8 cellular contexts compared by ENCODE assay signal in the genomic region with DNA sequence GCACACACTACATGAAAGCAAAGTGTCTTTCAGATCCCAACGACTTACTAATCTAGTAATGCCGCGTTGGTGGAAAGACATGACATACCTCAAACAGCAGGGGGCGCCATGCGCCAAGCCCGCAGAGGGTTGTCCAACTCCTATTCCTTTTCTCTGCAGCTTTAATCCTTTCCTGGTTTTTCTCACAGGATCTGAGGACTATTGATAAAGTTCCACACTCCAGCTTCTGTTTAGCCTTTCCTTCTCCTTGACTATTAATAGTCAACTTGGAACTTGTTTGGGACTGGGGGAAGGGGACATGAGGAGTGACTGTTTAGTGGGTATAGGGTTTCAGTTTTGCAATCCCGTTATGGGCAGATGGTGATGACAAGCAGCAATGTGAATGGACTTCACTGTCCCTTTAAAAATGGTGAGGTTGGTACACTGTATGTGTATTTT.
A peak's percentile ranks its signal among the peaks of the same experiment; 100 is the strongest.
DNase-seq lines count a peak whose midpoint lies in the region; ATAC-seq and TF ChIP-seq lines count a peak whose summit lies in the region.

No MANE protein-coding gene starts in this region.

- TF ChIP-seq CTCF in GM12865 (IDR thresholded peaks at IDR 0.05; ENCODE audit: insufficient read depth, low read depth, low read length, missing control alignments) (peak; percentile 82), WERI-Rb-1 (IDR thresholded peaks at IDR 0.05; ENCODE audit: low read depth, low read length) (peak; percentile 94), cardiac fibroblast (IDR thresholded peaks at IDR 0.05; ENCODE audit: low read depth, low read length) (peak; percentile 94)

- H3K4me3 ChIP-seq in GM12865 (ENCODE audit: low read depth, low read length) (no peak overlapping the region), WERI-Rb-1 (ENCODE audit: low read depth, low read length) (no peak overlapping the region), cardiac fibroblast (replicated peaks in 1 of 2; ENCODE audit: low read depth in 2 of 2, low read length in 2 of 2) (no peak overlapping the region)

- peaks cover 26% of the 10 kb centered on the region for H3K36me3 ChIP-seq in WERI-Rb-1

- H3K27me3 ChIP-seq in WERI-Rb-1 (ENCODE audit: insufficient read depth, low read depth, severe bottlenecking) = no peaks in the 10 kb centered on the region

- ATAC-seq in HG03064 (IDR thresholded peaks at IDR 0.05; ENCODE audit: low read depth, unreplicated experiment) (peak; percentile 66), HG03460 (IDR thresholded peaks at IDR 0.05; ENCODE audit: unreplicated experiment) (no peak)

- no peaks in the 10 kb centered on the region for H3K9me3 ChIP-seq in WERI-Rb-1 (ENCODE audit: severe bottlenecking)

- DNase-seq in GM12865 (ENCODE audit: low read depth) (peak; percentile 78), NCI-H2171 treated with DMSO at 0.1 percent for 48 hours (lab: John Stamatoyannopoulos, UW) (peak; percentile 88), WERI-Rb-1 (peak; percentile 88), cardiac fibroblast (ENCODE audit: low read depth in 2 of 2) (peak; percentile 87 to 88), kidney glomerular epithelial cell (lab: John Stamatoyannopoulos, UW) (peak; percentile 72)
- DNase-seq in stimulated activated CD4-positive, alpha-beta T cell treated with anti-CD3 and anti-CD28 coated beads, Interleukin-1b, Interleukin-23, amount 100 ng/mL, for 48 hours = peak; percentile 70

- H3K27ac ChIP-seq in WERI-Rb-1 = no peak overlapping the region
